Comparison of ENCODE assay signal across 1 cellular context in genomic region chr2:144580521-144581153, GRCh38.
TF ChIP-seq lines count a peak whose summit lies in the region.

No MANE protein-coding gene starts in this region.

TF ChIP-seq in K562, 482 proteins besides CTCF, POLR2A, EP300 and RAD21 (continued from another document and continues in another):
- TF ChIP-seq, protein P1, sequence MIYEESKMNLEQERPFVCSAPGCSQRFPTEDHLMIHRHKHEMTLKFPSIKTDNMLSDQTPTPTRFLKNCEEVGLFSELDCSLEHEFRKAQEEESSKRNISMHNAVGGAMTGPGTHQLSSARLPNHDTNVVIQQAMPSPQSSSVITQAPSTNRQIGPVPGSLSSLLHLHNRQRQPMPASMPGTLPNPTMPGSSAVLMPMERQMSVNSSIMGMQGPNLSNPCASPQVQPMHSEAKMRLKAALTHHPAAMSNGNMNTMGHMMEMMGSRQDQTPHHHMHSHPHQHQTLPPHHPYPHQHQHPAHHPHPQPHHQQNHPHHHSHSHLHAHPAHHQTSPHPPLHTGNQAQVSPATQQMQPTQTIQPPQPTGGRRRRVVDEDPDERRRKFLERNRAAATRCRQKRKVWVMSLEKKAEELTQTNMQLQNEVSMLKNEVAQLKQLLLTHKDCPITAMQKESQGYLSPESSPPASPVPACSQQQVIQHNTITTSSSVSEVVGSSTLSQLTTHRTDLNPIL (CRISPR knock-in tag; IDR thresholded peaks at IDR 0.05), result no peak
- TF ChIP-seq ZKSCAN3 (CRISPR knock-in tag; IDR thresholded peaks at IDR 0.05) (no peak), ZNF311 (CRISPR knock-in tag; IDR thresholded peaks at IDR 0.05) (no peak), TCF3 (CRISPR knock-in tag; IDR thresholded peaks at IDR 0.05) (peak; percentile 83), REST (CRISPR knock-in tag; IDR thresholded peaks at IDR 0.05; ENCODE audit: low read depth) (no peak), SMARCB1 (IDR thresholded peaks at IDR 0.05; ENCODE audit: insufficient read length, low read depth) (no peak), ZFP36 (IDR thresholded peaks at IDR 0.05; ENCODE audit: low read depth, low read length, partially characterized antibody) (peak; percentile 64), ZNF253 (CRISPR knock-in tag; conservative IDR thresholded peaks at IDR 0.05) (no peak), TARDBP (IDR thresholded peaks at IDR 0.05) (no peak), POLR2AphosphoS5 (IDR thresholded peaks at IDR 0.05; ENCODE audit: control insufficient read depth, insufficient read depth, low read depth, low read length) (peak; percentile 67; the same call in 1 of the 2 replicates), NCOR1 (IDR thresholded peaks at IDR 0.05) (peak; percentile 88), RHOXF2B (CRISPR knock-in tag; conservative IDR thresholded peaks at IDR 0.05) (no peak), PRDM10 (IDR thresholded peaks at IDR 0.05; ENCODE audit: partially characterized antibody) (peak; percentile 15), HMGN3 (IDR thresholded peaks at IDR 0.05; ENCODE audit: borderline replicate concordance, extremely low read depth, insufficient read length, low read depth, low read length) (peak; percentile 46), NEUROD1 (IDR thresholded peaks at IDR 0.05; ENCODE audit: borderline replicate concordance, low read depth, low read length, partially characterized antibody) (peak; percentile 76), BRCA1 (IDR thresholded peaks at IDR 0.05) (no peak), BRCA1 (CRISPR knock-in tag; IDR thresholded peaks at IDR 0.05) (no peak), ZNF668 (CRISPR knock-in tag; IDR thresholded peaks at IDR 0.05) (no peak), ZFP1 (CRISPR knock-in tag; IDR thresholded peaks at IDR 0.05) (no peak), HDAC3 (IDR thresholded peaks at IDR 0.05; ENCODE audit: borderline replicate concordance, partially characterized antibody) (peak; percentile 75), KDM2B (CRISPR knock-in tag; IDR thresholded peaks at IDR 0.05) (no peak), ZC3H8 (IDR thresholded peaks at IDR 0.05) (no peak), ZNF280A (IDR thresholded peaks at IDR 0.05; ENCODE audit: low read depth, partially characterized antibody) (no peak), JUNB (CRISPR knock-in tag; conservative IDR thresholded peaks at IDR 0.05) (no peak), PTRF (tag; IDR thresholded peaks at IDR 0.05) (no peak), BRF1 (IDR thresholded peaks at IDR 0.05; ENCODE audit: borderline replicate concordance, extremely low read depth, insufficient read length) (no peak), PHF8 (IDR thresholded peaks at IDR 0.05; ENCODE audit: borderline replicate concordance, low read length) (no peak), EZH2 (IDR thresholded peaks at IDR 0.05; ENCODE audit: borderline replicate concordance, low read depth, low read length) (no peak), SMARCE1 (IDR thresholded peaks at IDR 0.05) (peak; percentile 83), NBN (IDR thresholded peaks at IDR 0.05; ENCODE audit: low read depth) (0 out of 2 replicates have a peak, but pooled peaks have one; percentile 32), DMBX1 (CRISPR knock-in tag; IDR thresholded peaks at IDR 0.05; ENCODE audit: borderline replicate concordance) (peak; percentile 31; the same call in 1 of the 2 replicates), PTBP1 (IDR thresholded peaks at IDR 0.05; ENCODE audit: low read depth, low read length) (no peak)
- TF ChIP-seq, protein P2, sequence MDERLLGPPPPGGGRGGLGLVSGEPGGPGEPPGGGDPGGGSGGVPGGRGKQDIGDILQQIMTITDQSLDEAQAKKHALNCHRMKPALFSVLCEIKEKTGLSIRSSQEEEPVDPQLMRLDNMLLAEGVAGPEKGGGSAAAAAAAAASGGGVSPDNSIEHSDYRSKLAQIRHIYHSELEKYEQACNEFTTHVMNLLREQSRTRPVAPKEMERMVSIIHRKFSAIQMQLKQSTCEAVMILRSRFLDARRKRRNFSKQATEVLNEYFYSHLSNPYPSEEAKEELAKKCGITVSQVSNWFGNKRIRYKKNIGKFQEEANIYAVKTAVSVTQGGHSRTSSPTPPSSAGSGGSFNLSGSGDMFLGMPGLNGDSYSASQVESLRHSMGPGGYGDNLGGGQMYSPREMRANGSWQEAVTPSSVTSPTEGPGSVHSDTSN (CRISPR knock-in tag; IDR thresholded peaks at IDR 0.05; ENCODE audit: low read depth), result no peak
- TF ChIP-seq, protein P2 (tag; conservative IDR thresholded peaks at IDR 0.05; ENCODE audit: low read depth), result peak; percentile 63
- TF ChIP-seq, protein P3, sequence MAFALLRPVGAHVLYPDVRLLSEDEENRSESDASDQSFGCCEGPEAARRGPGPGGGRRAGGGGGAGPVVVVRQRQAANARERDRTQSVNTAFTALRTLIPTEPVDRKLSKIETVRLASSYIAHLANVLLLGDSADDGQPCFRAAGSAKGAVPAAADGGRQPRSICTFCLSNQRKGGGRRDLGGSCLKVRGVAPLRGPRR (CRISPR knock-in tag; IDR thresholded peaks at IDR 0.05), result no peak
- TF ChIP-seq, protein P4, sequence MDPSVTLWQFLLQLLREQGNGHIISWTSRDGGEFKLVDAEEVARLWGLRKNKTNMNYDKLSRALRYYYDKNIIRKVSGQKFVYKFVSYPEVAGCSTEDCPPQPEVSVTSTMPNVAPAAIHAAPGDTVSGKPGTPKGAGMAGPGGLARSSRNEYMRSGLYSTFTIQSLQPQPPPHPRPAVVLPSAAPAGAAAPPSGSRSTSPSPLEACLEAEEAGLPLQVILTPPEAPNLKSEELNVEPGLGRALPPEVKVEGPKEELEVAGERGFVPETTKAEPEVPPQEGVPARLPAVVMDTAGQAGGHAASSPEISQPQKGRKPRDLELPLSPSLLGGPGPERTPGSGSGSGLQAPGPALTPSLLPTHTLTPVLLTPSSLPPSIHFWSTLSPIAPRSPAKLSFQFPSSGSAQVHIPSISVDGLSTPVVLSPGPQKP (CRISPR knock-in tag; IDR thresholded peaks at IDR 0.05), result no peak
- TF ChIP-seq, protein P5, sequence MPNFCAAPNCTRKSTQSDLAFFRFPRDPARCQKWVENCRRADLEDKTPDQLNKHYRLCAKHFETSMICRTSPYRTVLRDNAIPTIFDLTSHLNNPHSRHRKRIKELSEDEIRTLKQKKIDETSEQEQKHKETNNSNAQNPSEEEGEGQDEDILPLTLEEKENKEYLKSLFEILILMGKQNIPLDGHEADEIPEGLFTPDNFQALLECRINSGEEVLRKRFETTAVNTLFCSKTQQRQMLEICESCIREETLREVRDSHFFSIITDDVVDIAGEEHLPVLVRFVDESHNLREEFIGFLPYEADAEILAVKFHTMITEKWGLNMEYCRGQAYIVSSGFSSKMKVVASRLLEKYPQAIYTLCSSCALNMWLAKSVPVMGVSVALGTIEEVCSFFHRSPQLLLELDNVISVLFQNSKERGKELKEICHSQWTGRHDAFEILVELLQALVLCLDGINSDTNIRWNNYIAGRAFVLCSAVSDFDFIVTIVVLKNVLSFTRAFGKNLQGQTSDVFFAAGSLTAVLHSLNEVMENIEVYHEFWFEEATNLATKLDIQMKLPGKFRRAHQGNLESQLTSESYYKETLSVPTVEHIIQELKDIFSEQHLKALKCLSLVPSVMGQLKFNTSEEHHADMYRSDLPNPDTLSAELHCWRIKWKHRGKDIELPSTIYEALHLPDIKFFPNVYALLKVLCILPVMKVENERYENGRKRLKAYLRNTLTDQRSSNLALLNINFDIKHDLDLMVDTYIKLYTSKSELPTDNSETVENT (CRISPR knock-in tag; IDR thresholded peaks at IDR 0.05), result no peak
- TF ChIP-seq, protein P6, sequence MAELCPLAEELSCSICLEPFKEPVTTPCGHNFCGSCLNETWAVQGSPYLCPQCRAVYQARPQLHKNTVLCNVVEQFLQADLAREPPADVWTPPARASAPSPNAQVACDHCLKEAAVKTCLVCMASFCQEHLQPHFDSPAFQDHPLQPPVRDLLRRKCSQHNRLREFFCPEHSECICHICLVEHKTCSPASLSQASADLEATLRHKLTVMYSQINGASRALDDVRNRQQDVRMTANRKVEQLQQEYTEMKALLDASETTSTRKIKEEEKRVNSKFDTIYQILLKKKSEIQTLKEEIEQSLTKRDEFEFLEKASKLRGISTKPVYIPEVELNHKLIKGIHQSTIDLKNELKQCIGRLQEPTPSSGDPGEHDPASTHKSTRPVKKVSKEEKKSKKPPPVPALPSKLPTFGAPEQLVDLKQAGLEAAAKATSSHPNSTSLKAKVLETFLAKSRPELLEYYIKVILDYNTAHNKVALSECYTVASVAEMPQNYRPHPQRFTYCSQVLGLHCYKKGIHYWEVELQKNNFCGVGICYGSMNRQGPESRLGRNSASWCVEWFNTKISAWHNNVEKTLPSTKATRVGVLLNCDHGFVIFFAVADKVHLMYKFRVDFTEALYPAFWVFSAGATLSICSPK (IDR thresholded peaks at IDR 0.05; ENCODE audit: borderline replicate concordance), result no peak
- TF ChIP-seq, protein P7, sequence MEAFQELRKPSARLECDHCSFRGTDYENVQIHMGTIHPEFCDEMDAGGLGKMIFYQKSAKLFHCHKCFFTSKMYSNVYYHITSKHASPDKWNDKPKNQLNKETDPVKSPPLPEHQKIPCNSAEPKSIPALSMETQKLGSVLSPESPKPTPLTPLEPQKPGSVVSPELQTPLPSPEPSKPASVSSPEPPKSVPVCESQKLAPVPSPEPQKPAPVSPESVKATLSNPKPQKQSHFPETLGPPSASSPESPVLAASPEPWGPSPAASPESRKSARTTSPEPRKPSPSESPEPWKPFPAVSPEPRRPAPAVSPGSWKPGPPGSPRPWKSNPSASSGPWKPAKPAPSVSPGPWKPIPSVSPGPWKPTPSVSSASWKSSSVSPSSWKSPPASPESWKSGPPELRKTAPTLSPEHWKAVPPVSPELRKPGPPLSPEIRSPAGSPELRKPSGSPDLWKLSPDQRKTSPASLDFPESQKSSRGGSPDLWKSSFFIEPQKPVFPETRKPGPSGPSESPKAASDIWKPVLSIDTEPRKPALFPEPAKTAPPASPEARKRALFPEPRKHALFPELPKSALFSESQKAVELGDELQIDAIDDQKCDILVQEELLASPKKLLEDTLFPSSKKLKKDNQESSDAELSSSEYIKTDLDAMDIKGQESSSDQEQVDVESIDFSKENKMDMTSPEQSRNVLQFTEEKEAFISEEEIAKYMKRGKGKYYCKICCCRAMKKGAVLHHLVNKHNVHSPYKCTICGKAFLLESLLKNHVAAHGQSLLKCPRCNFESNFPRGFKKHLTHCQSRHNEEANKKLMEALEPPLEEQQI (IDR thresholded peaks at IDR 0.05), result peak; percentile 75; the same call in 1 of the 2 replicates
